In the genomic region with DNA sequence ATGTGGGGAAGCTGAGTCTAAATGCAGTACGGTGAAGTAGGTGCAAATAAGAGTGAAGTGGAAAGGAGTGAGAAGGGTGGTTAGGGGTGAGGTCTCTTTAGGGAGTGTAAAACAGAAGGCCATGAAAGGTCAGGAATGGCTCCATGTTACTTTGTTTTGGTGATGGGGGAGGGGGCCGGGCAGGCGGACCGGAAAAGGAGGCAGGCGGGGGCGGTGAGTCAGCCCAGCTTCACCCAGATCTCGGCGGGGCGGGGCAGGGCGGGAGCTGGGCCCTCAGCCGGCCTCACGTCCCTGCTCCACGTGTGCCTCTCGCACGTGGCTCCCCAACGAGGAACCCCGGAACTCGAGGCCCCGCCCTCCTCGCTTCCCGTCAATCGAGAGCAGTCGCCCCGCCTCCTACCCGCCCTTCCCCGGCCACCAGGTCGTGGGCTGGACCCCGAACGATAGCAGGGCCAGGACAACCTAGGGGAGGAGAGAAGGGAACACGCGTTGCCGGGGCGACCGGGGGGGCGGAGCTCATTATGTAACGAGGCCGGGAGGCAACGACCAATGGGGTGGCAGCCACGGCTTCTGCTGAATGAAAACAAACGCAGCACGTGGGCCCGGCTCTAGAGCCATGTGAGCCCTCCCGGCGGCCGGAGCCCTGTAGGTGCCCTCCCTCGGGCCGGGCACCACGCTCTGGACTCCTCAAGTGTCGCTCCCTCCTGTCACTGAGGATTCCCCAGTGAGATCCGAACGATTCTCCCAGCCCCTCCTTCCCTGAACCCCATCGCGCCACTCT, we compare ENCODE assay signal across 1 cellular context.
A peak's percentile ranks its signal among the peaks of the same experiment; 100 is the strongest.
TF ChIP-seq lines count a peak whose summit lies in the region.

No MANE protein-coding gene starts in this region.

TF ChIP-seq in HEK293, 187 proteins besides CTCF, POLR2A, EP300 and RAD21 (continued from another document):
- TF ChIP-seq, protein P1, sequence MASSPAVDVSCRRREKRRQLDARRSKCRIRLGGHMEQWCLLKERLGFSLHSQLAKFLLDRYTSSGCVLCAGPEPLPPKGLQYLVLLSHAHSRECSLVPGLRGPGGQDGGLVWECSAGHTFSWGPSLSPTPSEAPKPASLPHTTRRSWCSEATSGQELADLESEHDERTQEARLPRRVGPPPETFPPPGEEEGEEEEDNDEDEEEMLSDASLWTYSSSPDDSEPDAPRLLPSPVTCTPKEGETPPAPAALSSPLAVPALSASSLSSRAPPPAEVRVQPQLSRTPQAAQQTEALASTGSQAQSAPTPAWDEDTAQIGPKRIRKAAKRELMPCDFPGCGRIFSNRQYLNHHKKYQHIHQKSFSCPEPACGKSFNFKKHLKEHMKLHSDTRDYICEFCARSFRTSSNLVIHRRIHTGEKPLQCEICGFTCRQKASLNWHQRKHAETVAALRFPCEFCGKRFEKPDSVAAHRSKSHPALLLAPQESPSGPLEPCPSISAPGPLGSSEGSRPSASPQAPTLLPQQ (tag by site-specific recombination; IDR thresholded peaks at IDR 0.05): peak; percentile 68; the same call in 1 of the 2 replicates
- TF ChIP-seq ZFP37 (tag by site-specific recombination; IDR thresholded peaks at IDR 0.05) (no peak), ZNF548 (tag by site-specific recombination; IDR thresholded peaks at IDR 0.05) (no peak), SP2 (tag by site-specific recombination; IDR thresholded peaks at IDR 0.05) (peak; percentile 94), ZNF529 (tag by site-specific recombination; IDR thresholded peaks at IDR 0.05; ENCODE audit: insufficient replicate concordance) (no peak), SCRT2 (tag by site-specific recombination; IDR thresholded peaks at IDR 0.05) (no peak), ZNF223 (tag by site-specific recombination; IDR thresholded peaks at IDR 0.05) (no peak), ZXDB (tag by site-specific recombination; IDR thresholded peaks at IDR 0.05) (no peak; the same call in 1 of the 2 replicates), ZNF664 (tag by site-specific recombination; IDR thresholded peaks at IDR 0.05) (no peak), HOXC10 (CRISPR knock-in tag; IDR thresholded peaks at IDR 0.05) (0 out of 2 replicates have a peak, but pooled peaks have one; percentile 34), SP7 (tag by site-specific recombination; IDR thresholded peaks at IDR 0.05) (peak; percentile 77), ZNF623 (tag by site-specific recombination; IDR thresholded peaks at IDR 0.05) (no peak), RBAK (tag by site-specific recombination; IDR thresholded peaks at IDR 0.05) (no peak), ZNF354C (tag by site-specific recombination; IDR thresholded peaks at IDR 0.05; ENCODE audit: borderline replicate concordance, low read depth) (no peak), YY2 (tag by site-specific recombination; IDR thresholded peaks at IDR 0.05) (no peak; the same call in 1 of the 2 replicates), ZNF585B (tag by site-specific recombination; IDR thresholded peaks at IDR 0.05) (no peak), ZNF366 (tag by site-specific recombination; conservative IDR thresholded peaks at IDR 0.05) (0 out of 2 replicates have a peak, but pooled peaks have one; percentile 36), ZNF555 (tag by site-specific recombination; conservative IDR thresholded peaks at IDR 0.05) (no peak), ZNF843 (tag by site-specific recombination; IDR thresholded peaks at IDR 0.05) (peak; percentile 19; the same call in 1 of the 2 replicates), OVOL3 (tag by site-specific recombination; IDR thresholded peaks at IDR 0.05) (no peak), ZNF560 (tag by site-specific recombination; IDR thresholded peaks at IDR 0.05; ENCODE audit: borderline replicate concordance) (no peak), ZNF544 (tag by site-specific recombination; IDR thresholded peaks at IDR 0.05) (no peak), ZIC2 (tag by site-specific recombination; IDR thresholded peaks at IDR 0.05) (peak; percentile 75), ZNF311 (tag by site-specific recombination; IDR thresholded peaks at IDR 0.05; ENCODE audit: borderline replicate concordance) (no peak), ZNF530 (tag by site-specific recombination; IDR thresholded peaks at IDR 0.05; ENCODE audit: low read depth) (no peak), ZNF660 (tag by site-specific recombination; IDR thresholded peaks at IDR 0.05) (no peak), ZNF341 (tag by site-specific recombination; IDR thresholded peaks at IDR 0.05; ENCODE audit: low read depth) (peak; percentile 52; the same call in 1 of the 2 replicates)
- TF ChIP-seq, protein P2, sequence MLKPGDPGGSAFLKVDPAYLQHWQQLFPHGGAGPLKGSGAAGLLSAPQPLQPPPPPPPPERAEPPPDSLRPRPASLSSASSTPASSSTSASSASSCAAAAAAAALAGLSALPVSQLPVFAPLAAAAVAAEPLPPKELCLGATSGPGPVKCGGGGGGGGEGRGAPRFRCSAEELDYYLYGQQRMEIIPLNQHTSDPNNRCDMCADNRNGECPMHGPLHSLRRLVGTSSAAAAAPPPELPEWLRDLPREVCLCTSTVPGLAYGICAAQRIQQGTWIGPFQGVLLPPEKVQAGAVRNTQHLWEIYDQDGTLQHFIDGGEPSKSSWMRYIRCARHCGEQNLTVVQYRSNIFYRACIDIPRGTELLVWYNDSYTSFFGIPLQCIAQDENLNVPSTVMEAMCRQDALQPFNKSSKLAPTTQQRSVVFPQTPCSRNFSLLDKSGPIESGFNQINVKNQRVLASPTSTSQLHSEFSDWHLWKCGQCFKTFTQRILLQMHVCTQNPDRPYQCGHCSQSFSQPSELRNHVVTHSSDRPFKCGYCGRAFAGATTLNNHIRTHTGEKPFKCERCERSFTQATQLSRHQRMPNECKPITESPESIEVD (tag by site-specific recombination; IDR thresholded peaks at IDR 0.05): no peak
- TF ChIP-seq, protein P3, sequence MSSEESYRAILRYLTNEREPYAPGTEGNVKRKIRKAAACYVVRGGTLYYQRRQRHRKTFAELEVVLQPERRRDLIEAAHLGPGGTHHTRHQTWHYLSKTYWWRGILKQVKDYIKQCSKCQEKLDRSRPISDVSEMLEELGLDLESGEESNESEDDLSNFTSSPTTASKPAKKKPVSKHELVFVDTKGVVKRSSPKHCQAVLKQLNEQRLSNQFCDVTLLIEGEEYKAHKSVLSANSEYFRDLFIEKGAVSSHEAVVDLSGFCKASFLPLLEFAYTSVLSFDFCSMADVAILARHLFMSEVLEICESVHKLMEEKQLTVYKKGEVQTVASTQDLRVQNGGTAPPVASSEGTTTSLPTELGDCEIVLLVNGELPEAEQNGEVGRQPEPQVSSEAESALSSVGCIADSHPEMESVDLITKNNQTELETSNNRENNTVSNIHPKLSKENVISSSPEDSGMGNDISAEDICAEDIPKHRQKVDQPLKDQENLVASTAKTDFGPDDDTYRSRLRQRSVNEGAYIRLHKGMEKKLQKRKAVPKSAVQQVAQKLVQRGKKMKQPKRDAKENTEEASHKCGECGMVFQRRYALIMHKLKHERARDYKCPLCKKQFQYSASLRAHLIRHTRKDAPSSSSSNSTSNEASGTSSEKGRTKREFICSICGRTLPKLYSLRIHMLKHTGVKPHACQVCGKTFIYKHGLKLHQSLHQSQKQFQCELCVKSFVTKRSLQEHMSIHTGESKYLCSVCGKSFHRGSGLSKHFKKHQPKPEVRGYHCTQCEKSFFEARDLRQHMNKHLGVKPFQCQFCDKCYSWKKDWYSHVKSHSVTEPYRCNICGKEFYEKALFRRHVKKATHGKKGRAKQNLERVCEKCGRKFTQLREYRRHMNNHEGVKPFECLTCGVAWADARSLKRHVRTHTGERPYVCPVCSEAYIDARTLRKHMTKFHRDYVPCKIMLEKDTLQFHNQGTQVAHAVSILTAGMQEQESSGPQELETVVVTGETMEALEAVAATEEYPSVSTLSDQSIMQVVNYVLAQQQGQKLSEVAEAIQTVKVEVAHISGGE (tag by site-specific recombination; conservative IDR thresholded peaks at IDR 0.05; ENCODE audit: low read depth): 0 out of 2 replicates have a peak, but pooled peaks have one; percentile 27
- TF ChIP-seq, protein P4, sequence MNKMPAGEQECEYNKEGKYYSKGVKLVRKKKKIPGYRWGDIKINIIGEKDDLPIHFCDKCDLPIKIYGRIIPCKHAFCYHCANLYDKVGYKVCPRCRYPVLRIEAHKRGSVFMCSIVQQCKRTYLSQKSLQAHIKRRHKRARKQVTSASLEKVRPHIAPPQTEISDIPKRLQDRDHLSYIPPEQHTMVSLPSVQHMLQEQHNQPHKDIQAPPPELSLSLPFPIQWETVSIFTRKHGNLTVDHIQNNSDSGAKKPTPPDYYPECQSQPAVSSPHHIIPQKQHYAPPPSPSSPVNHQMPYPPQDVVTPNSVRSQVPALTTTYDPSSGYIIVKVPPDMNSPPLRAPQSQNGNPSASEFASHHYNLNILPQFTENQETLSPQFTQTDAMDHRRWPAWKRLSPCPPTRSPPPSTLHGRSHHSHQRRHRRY (tag by site-specific recombination; IDR thresholded peaks at IDR 0.05): no peak
- TF ChIP-seq, protein P5, sequence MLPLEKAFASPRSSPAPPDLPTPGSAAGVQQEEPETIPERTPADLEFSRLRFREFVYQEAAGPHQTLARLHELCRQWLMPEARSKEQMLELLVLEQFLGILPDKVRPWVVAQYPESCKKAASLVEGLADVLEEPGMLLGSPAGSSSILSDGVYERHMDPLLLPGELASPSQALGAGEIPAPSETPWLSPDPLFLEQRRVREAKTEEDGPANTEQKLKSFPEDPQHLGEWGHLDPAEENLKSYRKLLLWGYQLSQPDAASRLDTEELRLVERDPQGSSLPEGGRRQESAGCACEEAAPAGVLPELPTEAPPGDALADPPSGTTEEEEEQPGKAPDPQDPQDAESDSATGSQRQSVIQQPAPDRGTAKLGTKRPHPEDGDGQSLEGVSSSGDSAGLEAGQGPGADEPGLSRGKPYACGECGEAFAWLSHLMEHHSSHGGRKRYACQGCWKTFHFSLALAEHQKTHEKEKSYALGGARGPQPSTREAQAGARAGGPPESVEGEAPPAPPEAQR (tag by site-specific recombination; IDR thresholded peaks at IDR 0.05): no peak
- TF ChIP-seq, protein P6, sequence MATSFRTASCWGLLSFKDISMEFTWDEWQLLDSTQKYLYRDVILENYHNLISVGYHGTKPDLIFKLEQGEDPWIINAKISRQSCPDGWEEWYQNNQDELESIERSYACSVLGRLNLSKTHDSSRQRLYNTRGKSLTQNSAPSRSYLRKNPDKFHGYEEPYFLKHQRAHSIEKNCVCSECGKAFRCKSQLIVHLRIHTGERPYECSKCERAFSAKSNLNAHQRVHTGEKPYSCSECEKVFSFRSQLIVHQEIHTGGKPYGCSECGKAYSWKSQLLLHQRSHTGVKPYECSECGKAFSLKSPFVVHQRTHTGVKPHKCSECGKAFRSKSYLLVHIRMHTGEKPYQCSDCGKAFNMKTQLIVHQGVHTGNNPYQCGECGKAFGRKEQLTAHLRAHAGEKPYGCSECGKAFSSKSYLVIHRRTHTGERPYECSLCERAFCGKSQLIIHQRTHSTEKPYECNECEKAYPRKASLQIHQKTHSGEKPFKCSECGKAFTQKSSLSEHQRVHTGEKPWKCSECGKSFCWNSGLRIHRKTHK (tag by site-specific recombination; IDR thresholded peaks at IDR 0.05): no peak
- TF ChIP-seq, protein P7, sequence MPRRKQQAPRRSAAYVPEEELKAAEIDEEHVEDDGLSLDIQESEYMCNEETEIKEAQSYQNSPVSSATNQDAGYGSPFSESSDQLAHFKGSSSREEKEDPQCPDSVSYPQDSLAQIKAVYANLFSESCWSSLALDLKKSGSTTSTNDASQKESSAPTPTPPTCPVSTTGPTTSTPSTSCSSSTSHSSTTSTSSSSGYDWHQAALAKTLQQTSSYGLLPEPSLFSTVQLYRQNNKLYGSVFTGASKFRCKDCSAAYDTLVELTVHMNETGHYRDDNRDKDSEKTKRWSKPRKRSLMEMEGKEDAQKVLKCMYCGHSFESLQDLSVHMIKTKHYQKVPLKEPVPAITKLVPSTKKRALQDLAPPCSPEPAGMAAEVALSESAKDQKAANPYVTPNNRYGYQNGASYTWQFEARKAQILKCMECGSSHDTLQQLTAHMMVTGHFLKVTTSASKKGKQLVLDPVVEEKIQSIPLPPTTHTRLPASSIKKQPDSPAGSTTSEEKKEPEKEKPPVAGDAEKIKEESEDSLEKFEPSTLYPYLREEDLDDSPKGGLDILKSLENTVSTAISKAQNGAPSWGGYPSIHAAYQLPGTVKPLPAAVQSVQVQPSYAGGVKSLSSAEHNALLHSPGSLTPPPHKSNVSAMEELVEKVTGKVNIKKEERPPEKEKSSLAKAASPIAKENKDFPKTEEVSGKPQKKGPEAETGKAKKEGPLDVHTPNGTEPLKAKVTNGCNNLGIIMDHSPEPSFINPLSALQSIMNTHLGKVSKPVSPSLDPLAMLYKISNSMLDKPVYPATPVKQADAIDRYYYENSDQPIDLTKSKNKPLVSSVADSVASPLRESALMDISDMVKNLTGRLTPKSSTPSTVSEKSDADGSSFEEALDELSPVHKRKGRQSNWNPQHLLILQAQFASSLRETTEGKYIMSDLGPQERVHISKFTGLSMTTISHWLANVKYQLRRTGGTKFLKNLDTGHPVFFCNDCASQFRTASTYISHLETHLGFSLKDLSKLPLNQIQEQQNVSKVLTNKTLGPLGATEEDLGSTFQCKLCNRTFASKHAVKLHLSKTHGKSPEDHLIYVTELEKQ (tag by site-specific recombination; IDR thresholded peaks at IDR 0.05; ENCODE audit: borderline replicate concordance): peak; percentile 43
- TF ChIP-seq, protein P8, sequence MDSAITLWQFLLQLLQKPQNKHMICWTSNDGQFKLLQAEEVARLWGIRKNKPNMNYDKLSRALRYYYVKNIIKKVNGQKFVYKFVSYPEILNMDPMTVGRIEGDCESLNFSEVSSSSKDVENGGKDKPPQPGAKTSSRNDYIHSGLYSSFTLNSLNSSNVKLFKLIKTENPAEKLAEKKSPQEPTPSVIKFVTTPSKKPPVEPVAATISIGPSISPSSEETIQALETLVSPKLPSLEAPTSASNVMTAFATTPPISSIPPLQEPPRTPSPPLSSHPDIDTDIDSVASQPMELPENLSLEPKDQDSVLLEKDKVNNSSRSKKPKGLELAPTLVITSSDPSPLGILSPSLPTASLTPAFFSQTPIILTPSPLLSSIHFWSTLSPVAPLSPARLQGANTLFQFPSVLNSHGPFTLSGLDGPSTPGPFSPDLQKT (IDR thresholded peaks at IDR 0.05; ENCODE audit: borderline replicate concordance, low read depth, low read length): no peak
- TF ChIP-seq, protein P9, sequence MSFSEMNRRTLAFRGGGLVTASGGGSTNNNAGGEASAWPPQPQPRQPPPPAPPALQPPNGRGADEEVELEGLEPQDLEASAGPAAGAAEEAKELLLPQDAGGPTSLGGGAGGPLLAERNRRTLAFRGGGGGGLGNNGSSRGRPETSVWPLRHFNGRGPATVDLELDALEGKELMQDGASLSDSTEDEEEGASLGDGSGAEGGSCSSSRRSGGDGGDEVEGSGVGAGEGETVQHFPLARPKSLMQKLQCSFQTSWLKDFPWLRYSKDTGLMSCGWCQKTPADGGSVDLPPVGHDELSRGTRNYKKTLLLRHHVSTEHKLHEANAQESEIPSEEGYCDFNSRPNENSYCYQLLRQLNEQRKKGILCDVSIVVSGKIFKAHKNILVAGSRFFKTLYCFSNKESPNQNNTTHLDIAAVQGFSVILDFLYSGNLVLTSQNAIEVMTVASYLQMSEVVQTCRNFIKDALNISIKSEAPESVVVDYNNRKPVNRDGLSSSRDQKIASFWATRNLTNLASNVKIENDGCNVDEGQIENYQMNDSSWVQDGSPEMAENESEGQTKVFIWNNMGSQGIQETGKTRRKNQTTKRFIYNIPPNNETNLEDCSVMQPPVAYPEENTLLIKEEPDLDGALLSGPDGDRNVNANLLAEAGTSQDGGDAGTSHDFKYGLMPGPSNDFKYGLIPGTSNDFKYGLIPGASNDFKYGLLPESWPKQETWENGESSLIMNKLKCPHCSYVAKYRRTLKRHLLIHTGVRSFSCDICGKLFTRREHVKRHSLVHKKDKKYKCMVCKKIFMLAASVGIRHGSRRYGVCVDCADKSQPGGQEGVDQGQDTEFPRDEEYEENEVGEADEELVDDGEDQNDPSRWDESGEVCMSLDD (tag by site-specific recombination; IDR thresholded peaks at IDR 0.05): peak; percentile 73; the same call in 1 of the 2 replicates
